1 cellular context compared by ENCODE assay signal in the genomic region with DNA sequence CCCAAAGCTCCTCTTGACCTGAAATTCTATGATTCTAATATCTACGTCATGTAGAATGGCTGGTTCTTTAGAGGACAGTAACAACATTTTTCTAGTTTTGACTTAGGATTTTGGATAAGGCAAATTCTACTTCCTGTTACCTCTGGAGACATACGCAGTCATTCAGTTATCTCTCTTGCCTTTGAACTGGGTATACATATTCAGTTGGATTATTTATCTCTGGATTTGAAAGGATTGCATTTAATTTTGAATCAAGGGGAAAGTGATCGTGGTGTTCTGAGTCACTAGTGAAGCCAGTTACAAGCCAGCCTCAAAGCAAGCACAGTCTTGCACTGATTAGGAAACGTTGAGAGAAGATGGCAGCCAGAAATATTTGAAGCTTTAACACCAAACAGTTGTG.
A peak's percentile ranks its signal among the peaks of the same experiment; 100 is the strongest.
TF ChIP-seq lines count a peak whose summit lies in the region.

No MANE protein-coding gene starts in this region.

TF ChIP-seq in GM12878, 131 proteins besides CTCF, POLR2A, EP300 and RAD21:
- TF ChIP-seq, protein P1, sequence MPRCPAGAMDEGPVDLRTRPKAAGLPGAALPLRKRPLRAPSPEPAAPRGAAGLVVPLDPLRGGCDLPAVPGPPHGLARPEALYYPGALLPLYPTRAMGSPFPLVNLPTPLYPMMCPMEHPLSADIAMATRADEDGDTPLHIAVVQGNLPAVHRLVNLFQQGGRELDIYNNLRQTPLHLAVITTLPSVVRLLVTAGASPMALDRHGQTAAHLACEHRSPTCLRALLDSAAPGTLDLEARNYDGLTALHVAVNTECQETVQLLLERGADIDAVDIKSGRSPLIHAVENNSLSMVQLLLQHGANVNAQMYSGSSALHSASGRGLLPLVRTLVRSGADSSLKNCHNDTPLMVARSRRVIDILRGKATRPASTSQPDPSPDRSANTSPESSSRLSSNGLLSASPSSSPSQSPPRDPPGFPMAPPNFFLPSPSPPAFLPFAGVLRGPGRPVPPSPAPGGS (IDR thresholded peaks at IDR 0.05; ENCODE audit: borderline replicate concordance, insufficient read depth, low read depth, low read length, poor library complexity, severe bottlenecking), result no peak
- no peak for TF ChIP-seq SMAD5 (IDR thresholded peaks at IDR 0.05; ENCODE audit: low read depth)
- TF ChIP-seq ETV6 (conservative IDR thresholded peaks at IDR 0.05 in 1 of 2, IDR thresholded peaks at IDR 0.05 in 1 of 2; ENCODE audit: borderline replicate concordance in 1 of 2, low read depth in 1 of 2), result peak in 1 of 2 experiments; percentile 83; a peak in 1 of 4 replicates
- peak; percentile 15; the same call in 1 of the 2 replicates for TF ChIP-seq NFXL1 (IDR thresholded peaks at IDR 0.05; ENCODE audit: borderline replicate concordance)
- TF ChIP-seq ZNF274 (IDR thresholded peaks at IDR 0.05; ENCODE audit: insufficient read depth, insufficient read length), result no peak
- no peak for TF ChIP-seq RELA (IDR thresholded peaks at IDR 0.05; ENCODE audit: borderline replicate concordance, partially characterized antibody)
- TF ChIP-seq NBN (IDR thresholded peaks at IDR 0.05), result no peak
- TF ChIP-seq, protein P2, sequence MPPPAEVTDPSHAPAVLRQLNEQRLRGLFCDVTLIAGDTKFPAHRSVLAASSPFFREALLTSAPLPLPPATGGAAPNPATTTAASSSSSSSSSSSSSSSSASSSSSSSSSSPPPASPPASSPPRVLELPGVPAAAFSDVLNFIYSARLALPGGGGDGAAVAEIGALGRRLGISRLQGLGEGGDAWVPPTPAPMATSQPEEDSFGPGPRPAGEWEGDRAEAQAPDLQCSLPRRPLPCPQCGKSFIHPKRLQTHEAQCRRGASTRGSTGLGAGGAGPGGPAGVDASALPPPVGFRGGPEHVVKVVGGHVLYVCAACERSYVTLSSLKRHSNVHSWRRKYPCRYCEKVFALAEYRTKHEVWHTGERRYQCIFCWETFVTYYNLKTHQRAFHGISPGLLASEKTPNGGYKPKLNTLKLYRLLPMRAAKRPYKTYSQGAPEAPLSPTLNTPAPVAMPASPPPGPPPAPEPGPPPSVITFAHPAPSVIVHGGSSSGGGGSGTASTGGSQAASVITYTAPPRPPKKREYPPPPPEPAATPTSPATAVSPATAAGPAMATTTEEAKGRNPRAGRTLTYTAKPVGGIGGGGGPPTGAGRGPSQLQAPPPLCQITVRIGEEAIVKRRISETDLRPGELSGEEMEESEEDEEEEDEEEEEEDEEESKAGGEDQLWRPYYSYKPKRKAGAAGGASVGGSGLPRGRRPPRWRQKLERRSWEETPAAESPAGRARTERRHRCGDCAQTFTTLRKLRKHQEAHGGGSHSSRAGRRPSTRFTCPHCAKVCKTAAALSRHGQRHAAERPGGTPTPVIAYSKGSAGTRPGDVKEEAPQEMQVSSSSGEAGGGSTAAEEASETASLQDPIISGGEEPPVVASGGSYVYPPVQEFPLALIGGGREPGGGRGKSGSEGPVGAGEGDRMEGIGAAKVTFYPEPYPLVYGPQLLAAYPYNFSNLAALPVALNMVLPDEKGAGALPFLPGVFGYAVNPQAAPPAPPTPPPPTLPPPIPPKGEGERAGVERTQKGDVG (CRISPR knock-in tag; IDR thresholded peaks at IDR 0.05), result no peak
